10 cellular contexts compared by ENCODE assay signal in the genomic region with DNA sequence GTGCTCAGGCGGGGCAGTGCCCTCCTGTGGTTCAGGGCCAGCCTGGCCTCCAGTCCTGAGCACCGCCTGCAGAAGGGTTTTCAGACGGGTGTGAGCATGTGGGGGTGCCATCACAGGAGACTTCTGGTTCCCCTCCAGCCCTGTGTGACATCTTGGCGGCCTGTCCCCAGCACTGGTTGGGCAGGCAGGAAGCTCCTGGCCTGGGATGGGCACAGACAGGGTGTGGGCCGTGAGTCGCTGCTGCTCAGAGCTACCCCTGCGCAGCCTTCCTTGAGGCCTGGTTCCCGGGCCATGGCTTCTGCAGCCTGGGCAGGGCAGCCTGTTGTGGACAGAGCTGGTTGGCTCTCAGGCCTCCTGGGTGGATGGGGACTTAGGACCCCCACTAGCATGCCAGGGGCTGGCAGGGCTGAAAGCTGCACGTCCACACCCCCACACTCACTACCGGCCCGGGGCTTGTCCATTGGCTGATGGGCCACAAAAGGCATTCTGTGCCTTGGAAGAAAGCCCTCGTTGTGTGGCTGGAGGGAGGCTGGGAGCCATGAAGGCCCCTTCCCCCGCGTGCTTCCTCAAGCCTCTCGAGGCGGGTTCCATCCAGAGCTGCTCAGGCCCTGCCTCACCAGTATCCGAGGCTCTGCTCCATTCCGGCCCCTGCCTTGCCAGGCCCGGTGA. TPM values are rescaled to one million over a fixed set of nuclear protein-coding genes. Genes with fewer than 3 reads are reported as not detected.
DNase-seq lines count a peak whose midpoint lies in the region; ATAC-seq and TF ChIP-seq lines count a peak whose summit lies in the region.
"Had no signal": no experiment of that assay in that cellular context is flagged by ENCODE, and none has a peak within 500 bp of the region (broad histone marks: within the 10 kb centered on the region; RNA-seq: fewer than 3 reads in every experiment).

No MANE protein-coding gene starts in this region.

- no peaks in the 10 kb centered on the region for H3K9me2 ChIP-seq in MM.1S (replicated peaks; ENCODE audit: insufficient read depth, low read length)

- H3K23ac ChIP-seq in IMR-90 (ENCODE audit: low read depth, low read length): no peak overlapping the region

- no peak overlapping the region for H2BK5ac ChIP-seq in IMR-90 (ENCODE audit: low read depth, low read length, poor library complexity, severe bottlenecking)

- H3K4me3 ChIP-seq in IMR-90 (ENCODE audit: insufficient read depth, low read depth, low read length) (no peak overlapping the region), liver (ENCODE audit: low read depth in 1 of 3, low read length in 3 of 3) (no peak overlapping the region), MM.1S (ENCODE audit: low read length) (no peak overlapping the region)

- H3K27me3 ChIP-seq in IMR-90 (ENCODE audit: control insufficient read depth, insufficient read depth, low read length) (no peaks in the 10 kb centered on the region), liver (ENCODE audit: control insufficient read depth in 4 of 4, insufficient read depth in 4 of 4, low read length in 3 of 4) (no peaks in the 10 kb centered on the region), MM.1S (replicated peaks; ENCODE audit: insufficient read depth, low read length) (no peaks in the 10 kb centered on the region)
- H3K27me3 ChIP-seq: foreskin keratinocyte had no signal

- H2BK20ac ChIP-seq in IMR-90 (ENCODE audit: low read depth, low read length): no peak overlapping the region

- H3K9me1 ChIP-seq in IMR-90 (ENCODE audit: insufficient read depth, low read length): peaks cover 19% of the 10 kb centered on the region

- in situ Hi-C loops in IMR-90 (cut with MboI; ENCODE audit: low sequenced_read_pairs): no loop called here

- DNase-seq in IMR-90 (no peak), cerebellum (ENCODE audit: low spot score) (peak; percentile 69), superior temporal gyrus (ENCODE audit: extremely low spot score) (peak; percentile 86), MM.1S (no peak), omental fat pad (ENCODE audit: low spot score) (no peak)
- DNase-seq: EL, foreskin keratinocyte, NCI-H2081 had no signal

- peaks cover 14 to 87% of the 10 kb centered on the region in 2 experiments for H3K79me1 ChIP-seq in IMR-90 (ENCODE audit: low read depth in 1 of 2, low read length in 2 of 2)

- H3K14ac ChIP-seq in IMR-90 (replicated peaks; ENCODE audit: low read depth, low read length): no peak overlapping the region

- H2BK120ac ChIP-seq in IMR-90 (ENCODE audit: low read depth, low read length): no peak overlapping the region

- H3K18ac ChIP-seq in IMR-90 (ENCODE audit: low read depth, low read length): no peak overlapping the region

- no peaks in the 10 kb centered on the region for H3K36me3 ChIP-seq in IMR-90 (ENCODE audit: control insufficient read depth, insufficient read depth, low read length)
- peaks cover 0 to 2% (median 0%) of the 10 kb centered on the region in 4 donors for H3K36me3 ChIP-seq in liver (ENCODE audit: control insufficient read depth in 4 of 4, insufficient read depth in 3 of 4, low read depth in 1 of 4, low read length in 3 of 4)
- no peaks in the 10 kb centered on the region for H3K36me3 ChIP-seq in MM.1S (replicated peaks; ENCODE audit: insufficient read depth, low read length)

- H3K4me1 ChIP-seq in IMR-90 (ENCODE audit: control insufficient read depth, insufficient read depth, low read length): peaks cover 23% of the 10 kb centered on the region
- H3K4me1 ChIP-seq in liver (ENCODE audit: control insufficient read depth in 4 of 4, insufficient read depth in 4 of 4, low read length in 3 of 4): peaks cover 69 to 100% (median 99%) of the 10 kb centered on the region in 4 donors
- H3K4me1 ChIP-seq in MM.1S (ENCODE audit: low read length): no peaks in the 10 kb centered on the region

- intact Hi-C loops in IMR-90 (cut with micrococcal nuclease): no loop called here

- H3K56ac ChIP-seq in IMR-90 (ENCODE audit: extremely low read depth, insufficient read depth, low read length): no peak overlapping the region

- no TSS peak for BruUV-seq in IMR-90 (replicated peaks; lab: Mats Ljungman, UMichigan)

- peak overlapping the region; percentile 40 for H2AK9ac ChIP-seq in IMR-90 (replicated peaks; ENCODE audit: low read depth, low read length, poor library complexity)

- POLR2A ChIA-PET in IMR-90 (lab: Charles Lee; ENCODE audit: unreplicated experiment): no interaction called here

- no peaks in the 10 kb centered on the region; the same call in 1 of the 2 replicates for H3K79me2 ChIP-seq in MM.1S (ENCODE audit: low read length)

- H3K27ac ChIP-seq in IMR-90 (ENCODE audit: insufficient read depth, low read length): no peak overlapping the region
- H3K27ac ChIP-seq in liver (ENCODE audit: low read depth in 1 of 2, low read length in 2 of 2): peak overlapping the region; percentile 56 to 79
- H3K27ac ChIP-seq in MM.1S (ENCODE audit: low read length): no peak overlapping the region
- H3K27ac ChIP-seq: foreskin keratinocyte had no signal

- H4K20me1 ChIP-seq in IMR-90 (ENCODE audit: insufficient read depth, low read length) (peaks cover 100% of the 10 kb centered on the region), MM.1S (ENCODE audit: insufficient read depth, low read length) (no peaks in the 10 kb centered on the region)

- no peak for TF ChIP-seq RAD21 in IMR-90 (IDR thresholded peaks at IDR 0.05; ENCODE audit: low read length)
- TF ChIP-seq RAD21 in liver (IDR thresholded peaks at IDR 0.05): no peak

- H2AFZ ChIP-seq in IMR-90 (replicated peaks; ENCODE audit: low read length, poor library complexity) (peak overlapping the region; percentile 26), MM.1S (ENCODE audit: low read length) (no peak overlapping the region)

- no peak for TF ChIP-seq CTCF in IMR-90 (conservative IDR thresholded peaks at IDR 0.05; ENCODE audit: low read depth, low read length)
- TF ChIP-seq CTCF in liver (IDR thresholded peaks at IDR 0.05; ENCODE audit: low read depth, low read length, missing input control): no peak
- TF ChIP-seq CTCF in MM.1S (IDR thresholded peaks at IDR 0.05; ENCODE audit: low read length): no peak
- TF ChIP-seq CTCF in omental fat pad (IDR thresholded peaks at IDR 0.05): no peak

- no peaks in the 10 kb centered on the region for H3F3A ChIP-seq in MM.1S (ENCODE audit: insufficient read depth, low read length)

- dilution Hi-C loops in IMR-90 (cut with HindIII; ENCODE audit: low sequenced_read_pairs, unreplicated experiment): no loop called here

- H3K4me2 ChIP-seq in IMR-90 (ENCODE audit: low read depth, low read length) (no peak overlapping the region), MM.1S (ENCODE audit: low read depth, low read length) (no peak overlapping the region)

- CTCF ChIA-PET in IMR-90 (lab: Yijun Ruan, JAX): interaction anchor here (1.0 kb wide), 1 partner anchor 19 kb away, joined by 3 read pairs; no protein-coding TSS in a partner anchor

- H3K9me3 ChIP-seq in IMR-90 (ENCODE audit: control insufficient read depth, insufficient read depth, low read length): no peaks in the 10 kb centered on the region
- H3K9me3 ChIP-seq in liver (ENCODE audit: control insufficient read depth in 4 of 4, low read length in 3 of 4): no peaks in the 10 kb centered on the region
- no peaks in the 10 kb centered on the region for H3K9me3 ChIP-seq in MM.1S (replicated peaks; ENCODE audit: insufficient read depth, low read length)

- ATAC-seq in IMR-90 (ENCODE audit: low read depth): peak; percentile 21; the same call in 1 of the 2 replicates
- ATAC-seq in HG02970 (IDR thresholded peaks at IDR 0.05; ENCODE audit: low FRiP score, unreplicated experiment): no peak
- no peak for ATAC-seq in omental fat pad (ENCODE audit: low FRiP score)
- ATAC-seq: foreskin keratinocyte had no signal

- H4K5ac ChIP-seq in IMR-90 (ENCODE audit: low read depth, low read length): no peak overlapping the region

- H4K91ac ChIP-seq in IMR-90 (ENCODE audit: insufficient read depth, low read depth, low read length): no peak overlapping the region

- no peak overlapping the region for H4K8ac ChIP-seq in IMR-90 (ENCODE audit: low read depth in 2 of 2, low read length in 2 of 2)

- H3K9ac ChIP-seq in IMR-90 (ENCODE audit: low read depth, low read length) (no peak overlapping the region), liver (ENCODE audit: low read depth in 1 of 2, low read length in 2 of 2) (peak overlapping the region in 1 of 2 donors; percentile 14), MM.1S (ENCODE audit: low read length) (no peak overlapping the region)

- 68% methylated on average over 9 of the region's 19 CpGs; no CpG with 5 or more reads in 1 of the 2 experiments for WGBS in IMR-90 (ENCODE audit: extremely low coverage in 2 of 2, insufficient read length in 1 of 2), 2 experiments
- WGBS in liver: 69% methylated on average over 19 of the region's 19 CpGs

- H3K4ac ChIP-seq in IMR-90 (ENCODE audit: low read depth, low read length): no peak overlapping the region

- no peak overlapping the region for H2BK15ac ChIP-seq in IMR-90 (ENCODE audit: low read depth, low read length)

- no peak for TF ChIP-seq POLR2A in IMR-90 (IDR thresholded peaks at IDR 0.05; ENCODE audit: low read depth, low read length)

- H2AK5ac ChIP-seq in IMR-90 (ENCODE audit: low read depth, low read length): peak overlapping the region; percentile 18

TF ChIP-seq in IMR-90, 13 proteins besides CTCF, POLR2A, EP300 and RAD21 (continues in another document):
- TF ChIP-seq CHD1 (IDR thresholded peaks at IDR 0.05; ENCODE audit: low read depth, low read length) (no peak), CEBPB (IDR thresholded peaks at IDR 0.05; ENCODE audit: low read depth, low read length) (no peak), BHLHE40 (IDR thresholded peaks at IDR 0.05; ENCODE audit: low read depth, low read length) (no peak), SMC3 (IDR thresholded peaks at IDR 0.05; ENCODE audit: low read depth, low read length) (no peak)

TF ChIP-seq in liver, 16 proteins besides CTCF, POLR2A, EP300 and RAD21 (continues in another document):
- TF ChIP-seq, protein P1, sequence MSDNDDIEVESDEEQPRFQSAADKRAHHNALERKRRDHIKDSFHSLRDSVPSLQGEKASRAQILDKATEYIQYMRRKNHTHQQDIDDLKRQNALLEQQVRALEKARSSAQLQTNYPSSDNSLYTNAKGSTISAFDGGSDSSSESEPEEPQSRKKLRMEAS (IDR thresholded peaks at IDR 0.05): no peak
- TF ChIP-seq FOXA1 (IDR thresholded peaks at IDR 0.05): no peak

RNA-seq across cellular contexts. Expression of a gene that starts 58.7 kb away (rescaled TPM):
- 7.5 and 8.1 TPM in 2 replicates for total RNA-seq in IMR-90 (2012; rRNA removed)
- polyA plus RNA-seq in IMR-90 (2012; rRNA removed): 17.9 and 19.0 TPM in 2 replicates
- 7.8 and 17.6 TPM in 2 replicates for polyA plus RNA-seq in IMR-90 (2012; cell fraction: cytosol; rRNA removed)
- 11.2 and 21.7 TPM in 2 replicates for polyA plus RNA-seq in IMR-90 (2012; cell fraction: nucleus; rRNA removed; ENCODE audit: low replicate concordance)
- total RNA-seq in cerebellum: 5.7 TPM
- 100 to 1,000 TPM in 1 of 2 donors, 10 to 100 TPM in 1; 41.5 to 116 TPM for total RNA-seq in liver
- polyA plus RNA-seq in liver: 100 to 1,000 TPM in 1 of 2 donors, 10 to 100 TPM in 1; 46.8 to 101 TPM
- total RNA-seq in omental fat pad: 10 to 100 TPM; 53.3 to 87.8 (median 69.6) TPM

Comparison
In these comparisons a context has a peak if more than half of its experiments do, and no peak if none do; other contexts are left out.
1. DNase-seq: peak in cerebellum (single experiment) and superior temporal gyrus (single experiment); none in IMR-90 (single experiment), MM.1S (single experiment) and omental fat pad (single experiment).
2. H3K27ac ChIP-seq: peak in liver (2 of 2); none in IMR-90 (single experiment) and MM.1S (single experiment).